In the genomic region with DNA sequence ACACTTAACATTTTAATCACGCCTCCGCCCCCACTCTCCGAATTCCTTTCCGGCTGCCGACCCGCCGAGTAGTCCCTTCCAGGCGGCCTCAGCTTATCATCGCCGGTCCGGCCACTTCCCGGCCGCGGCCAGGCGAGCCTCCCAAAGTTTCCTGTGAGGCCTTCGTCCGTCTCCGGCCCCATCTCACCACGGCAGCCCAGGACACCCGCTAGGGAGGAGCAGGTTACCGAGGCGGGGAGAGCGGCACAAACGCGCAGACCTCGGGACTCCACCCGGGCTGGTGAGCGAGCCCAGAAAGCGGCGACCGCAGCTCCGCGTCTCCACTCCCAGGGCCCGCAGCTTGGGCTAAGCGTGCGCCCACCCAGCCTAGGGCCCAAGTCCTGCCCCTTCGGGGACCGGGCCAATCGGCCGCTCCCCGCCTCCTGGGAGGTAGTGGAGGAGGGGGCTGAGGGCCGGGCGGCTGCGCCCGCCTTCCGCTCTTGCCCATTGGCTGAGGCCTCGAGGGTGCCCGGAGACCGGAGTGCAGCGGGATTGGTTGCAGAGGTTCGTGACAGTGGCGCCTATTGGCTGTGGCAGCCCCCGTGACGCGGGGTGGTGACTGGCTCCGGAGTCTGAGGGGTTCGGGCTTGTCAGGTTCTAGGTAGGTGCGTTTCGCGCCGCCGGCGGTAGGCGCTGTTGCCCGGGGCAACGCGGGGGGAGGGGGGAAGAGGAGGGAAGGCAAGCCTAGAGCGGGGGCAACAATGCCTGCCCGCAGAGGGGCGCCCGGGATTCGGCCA, we compare ENCODE assay signal across 1 cellular context.
TF ChIP-seq lines count a peak whose summit lies in the region.

No MANE protein-coding gene starts in this region.

TF ChIP-seq in K562, 482 proteins besides CTCF, POLR2A, EP300 and RAD21 (continued from another document and continues in another):
- TF ChIP-seq, protein P1, sequence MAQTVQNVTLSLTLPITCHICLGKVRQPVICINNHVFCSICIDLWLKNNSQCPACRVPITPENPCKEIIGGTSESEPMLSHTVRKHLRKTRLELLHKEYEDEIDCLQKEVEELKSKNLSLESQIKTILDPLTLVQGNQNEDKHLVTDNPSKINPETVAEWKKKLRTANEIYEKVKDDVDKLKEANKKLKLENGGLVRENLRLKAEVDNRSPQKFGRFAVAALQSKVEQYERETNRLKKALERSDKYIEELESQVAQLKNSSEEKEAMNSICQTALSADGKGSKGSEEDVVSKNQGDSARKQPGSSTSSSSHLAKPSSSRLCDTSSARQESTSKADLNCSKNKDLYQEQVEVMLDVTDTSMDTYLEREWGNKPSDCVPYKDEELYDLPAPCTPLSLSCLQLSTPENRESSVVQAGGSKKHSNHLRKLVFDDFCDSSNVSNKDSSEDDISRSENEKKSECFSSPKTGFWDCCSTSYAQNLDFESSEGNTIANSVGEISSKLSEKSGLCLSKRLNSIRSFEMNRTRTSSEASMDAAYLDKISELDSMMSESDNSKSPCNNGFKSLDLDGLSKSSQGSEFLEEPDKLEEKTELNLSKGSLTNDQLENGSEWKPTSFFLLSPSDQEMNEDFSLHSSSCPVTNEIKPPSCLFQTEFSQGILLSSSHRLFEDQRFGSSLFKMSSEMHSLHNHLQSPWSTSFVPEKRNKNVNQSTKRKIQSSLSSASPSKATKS (CRISPR knock-in tag; IDR thresholded peaks at IDR 0.05), result no peak
- TF ChIP-seq DEAF1 (CRISPR knock-in tag; IDR thresholded peaks at IDR 0.05) (no peak), CEBPB (tag; IDR thresholded peaks at IDR 0.05) (no peak), CBX2 (IDR thresholded peaks at IDR 0.05; ENCODE audit: insufficient read depth, low read length, poor library complexity, severe bottlenecking) (no peak), MXI1 (IDR thresholded peaks at IDR 0.05; ENCODE audit: low read depth, low read length) (0 out of 2 replicates have a peak, but pooled peaks have one; percentile 45), ZEB2 (IDR thresholded peaks at IDR 0.05) (0 out of 2 replicates have a peak, but pooled peaks have one; percentile 14), ZBED1 (IDR thresholded peaks at IDR 0.05) (no peak), NFATC3 (IDR thresholded peaks at IDR 0.05) (no peak), TEAD2 (tag; IDR thresholded peaks at IDR 0.05) (no peak), SIN3B (IDR thresholded peaks at IDR 0.05; ENCODE audit: low read depth) (no peak), E2F4 (CRISPR knock-in tag; IDR thresholded peaks at IDR 0.05; ENCODE audit: low read depth) (no peak), KDM5B (IDR thresholded peaks at IDR 0.05; ENCODE audit: insufficient replicate concordance, low read depth, low read length) (peak; percentile 95), EP400 (IDR thresholded peaks at IDR 0.05) (peak; percentile 83), STAT5B (CRISPR knock-in tag; IDR thresholded peaks at IDR 0.05) (no peak), ZNF507 (tag; conservative IDR thresholded peaks at IDR 0.05) (no peak), TEAD4 (IDR thresholded peaks at IDR 0.05; ENCODE audit: low read length) (peak; percentile 32), TEAD4 (CRISPR knock-in tag; IDR thresholded peaks at IDR 0.05; ENCODE audit: borderline replicate concordance) (no peak), ZNF717 (CRISPR knock-in tag; IDR thresholded peaks at IDR 0.05) (no peak), RFX7 (CRISPR knock-in tag; IDR thresholded peaks at IDR 0.05) (no peak), NKRF (IDR thresholded peaks at IDR 0.05; ENCODE audit: borderline replicate concordance) (0 out of 2 replicates have a peak, but pooled peaks have one; percentile 25), ZNF589 (CRISPR knock-in tag; IDR thresholded peaks at IDR 0.05; ENCODE audit: low read depth) (no peak), RBM14 (IDR thresholded peaks at IDR 0.05; ENCODE audit: borderline replicate concordance, insufficient read depth, low read depth, low read length) (no peak), EZH2 (IDR thresholded peaks at IDR 0.05; ENCODE audit: borderline replicate concordance, low read depth, low read length) (no peak), ERF (CRISPR knock-in tag; IDR thresholded peaks at IDR 0.05) (0 out of 2 replicates have a peak, but pooled peaks have one; percentile 40), ESRRA (IDR thresholded peaks at IDR 0.05; ENCODE audit: borderline replicate concordance, low read depth) (peak; percentile 21; the same call in 1 of the 2 replicates), XRCC3 (IDR thresholded peaks at IDR 0.05) (no peak), ZNF41 (CRISPR knock-in tag; conservative IDR thresholded peaks at IDR 0.05) (no peak), ZNF253 (CRISPR knock-in tag; conservative IDR thresholded peaks at IDR 0.05) (no peak), SNAPC5 (CRISPR knock-in tag; IDR thresholded peaks at IDR 0.05) (no peak), POU5F1 (IDR thresholded peaks at IDR 0.05; ENCODE audit: borderline replicate concordance, low read depth, low read length, partially characterized antibody) (no peak), ATF4 (CRISPR knock-in tag; IDR thresholded peaks at IDR 0.05) (no peak), ZBTB8A (IDR thresholded peaks at IDR 0.05; ENCODE audit: partially characterized antibody) (no peak), CREBBP (IDR thresholded peaks at IDR 0.05; ENCODE audit: low read depth, low read length) (no peak), ZNF239 (CRISPR knock-in tag; IDR thresholded peaks at IDR 0.05) (no peak; the same call in 1 of the 2 replicates), RUNX1 (IDR thresholded peaks at IDR 0.05; ENCODE audit: low read depth) (0 out of 2 replicates have a peak, but pooled peaks have one; percentile 17), NCOA2 (IDR thresholded peaks at IDR 0.05; ENCODE audit: partially characterized antibody in 2 of 2) (no peak)
- TF ChIP-seq, protein P2, sequence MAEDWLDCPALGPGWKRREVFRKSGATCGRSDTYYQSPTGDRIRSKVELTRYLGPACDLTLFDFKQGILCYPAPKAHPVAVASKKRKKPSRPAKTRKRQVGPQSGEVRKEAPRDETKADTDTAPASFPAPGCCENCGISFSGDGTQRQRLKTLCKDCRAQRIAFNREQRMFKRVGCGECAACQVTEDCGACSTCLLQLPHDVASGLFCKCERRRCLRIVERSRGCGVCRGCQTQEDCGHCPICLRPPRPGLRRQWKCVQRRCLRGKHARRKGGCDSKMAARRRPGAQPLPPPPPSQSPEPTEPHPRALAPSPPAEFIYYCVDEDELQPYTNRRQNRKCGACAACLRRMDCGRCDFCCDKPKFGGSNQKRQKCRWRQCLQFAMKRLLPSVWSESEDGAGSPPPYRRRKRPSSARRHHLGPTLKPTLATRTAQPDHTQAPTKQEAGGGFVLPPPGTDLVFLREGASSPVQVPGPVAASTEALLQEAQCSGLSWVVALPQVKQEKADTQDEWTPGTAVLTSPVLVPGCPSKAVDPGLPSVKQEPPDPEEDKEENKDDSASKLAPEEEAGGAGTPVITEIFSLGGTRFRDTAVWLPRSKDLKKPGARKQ (CRISPR knock-in tag; IDR thresholded peaks at IDR 0.05), result no peak
- TF ChIP-seq, protein P3, sequence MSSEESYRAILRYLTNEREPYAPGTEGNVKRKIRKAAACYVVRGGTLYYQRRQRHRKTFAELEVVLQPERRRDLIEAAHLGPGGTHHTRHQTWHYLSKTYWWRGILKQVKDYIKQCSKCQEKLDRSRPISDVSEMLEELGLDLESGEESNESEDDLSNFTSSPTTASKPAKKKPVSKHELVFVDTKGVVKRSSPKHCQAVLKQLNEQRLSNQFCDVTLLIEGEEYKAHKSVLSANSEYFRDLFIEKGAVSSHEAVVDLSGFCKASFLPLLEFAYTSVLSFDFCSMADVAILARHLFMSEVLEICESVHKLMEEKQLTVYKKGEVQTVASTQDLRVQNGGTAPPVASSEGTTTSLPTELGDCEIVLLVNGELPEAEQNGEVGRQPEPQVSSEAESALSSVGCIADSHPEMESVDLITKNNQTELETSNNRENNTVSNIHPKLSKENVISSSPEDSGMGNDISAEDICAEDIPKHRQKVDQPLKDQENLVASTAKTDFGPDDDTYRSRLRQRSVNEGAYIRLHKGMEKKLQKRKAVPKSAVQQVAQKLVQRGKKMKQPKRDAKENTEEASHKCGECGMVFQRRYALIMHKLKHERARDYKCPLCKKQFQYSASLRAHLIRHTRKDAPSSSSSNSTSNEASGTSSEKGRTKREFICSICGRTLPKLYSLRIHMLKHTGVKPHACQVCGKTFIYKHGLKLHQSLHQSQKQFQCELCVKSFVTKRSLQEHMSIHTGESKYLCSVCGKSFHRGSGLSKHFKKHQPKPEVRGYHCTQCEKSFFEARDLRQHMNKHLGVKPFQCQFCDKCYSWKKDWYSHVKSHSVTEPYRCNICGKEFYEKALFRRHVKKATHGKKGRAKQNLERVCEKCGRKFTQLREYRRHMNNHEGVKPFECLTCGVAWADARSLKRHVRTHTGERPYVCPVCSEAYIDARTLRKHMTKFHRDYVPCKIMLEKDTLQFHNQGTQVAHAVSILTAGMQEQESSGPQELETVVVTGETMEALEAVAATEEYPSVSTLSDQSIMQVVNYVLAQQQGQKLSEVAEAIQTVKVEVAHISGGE (CRISPR knock-in tag; IDR thresholded peaks at IDR 0.05), result peak in 1 of 3 experiments; percentile 63; a peak in 2 of 6 replicates
